In genomic region chr4:13840573-13841185, GRCh38 we compare ENCODE assay signal across 13 cellular contexts.
"Had no signal": no experiment of that assay in that cellular context is flagged by ENCODE, and none has a peak within 500 bp of the region (broad histone marks: within the 10 kb centered on the region; RNA-seq: fewer than 3 reads in every experiment).

No MANE protein-coding gene starts in this region.

- DNase-seq: activated CD4-positive, alpha-beta T cell treated with anti-CD3 and anti-CD28 coated beads, Interleukin-2, amount 10 ng/mL, durations not matched to agents 7 days and 5 days; activated CD4-positive, CD25-positive, alpha-beta regulatory T cell; activated CD8-positive, alpha-beta memory T cell treated with anti-CD3 and anti-CD28 coated beads for 24 hours; activated naive CD8-positive, alpha-beta T cell treated with anti-CD3 and anti-CD28 coated beads, Interleukin-2, amount 10 ng/mL, durations not matched to agents 7 days and 5 days; cerebellar nuclear complex; effector memory CD4-positive, alpha-beta T cell; gastrocnemius medialis; islet precursor cell; stimulated activated CD4-positive, alpha-beta T cell treated with anti-CD3 and anti-CD28 coated beads, Interleukin-12 subunit alpha, Interleukin-12 subunit beta, amount 100 ng/mL, for 4 hours; SW 1271 had no signal

- H3K27ac ChIP-seq: epithelial cell of prostate, gastrocnemius medialis had no signal

- H3K27me3 ChIP-seq: gastrocnemius medialis had no signal

- H3K9me3 ChIP-seq: gastrocnemius medialis had no signal

- H3K4me1 ChIP-seq: gastrocnemius medialis had no signal

- H3K4me3 ChIP-seq: gastrocnemius medialis had no signal

- ATAC-seq: gastrocnemius medialis; natural killer cell treated with Interleukin-12 subunit alpha and Interleukin-12 subunit beta and Interleukin-15 and Interleukin-18, amount 100 ng/mL, for 72 hours; stimulated activated effector memory CD8-positive, alpha-beta T cell treated with anti-CD3 and anti-CD28 coated beads, Interleukin-12 subunit alpha, Interleukin-12 subunit beta, amount 100 ng/mL, for 72 hours had no signal

- H3K36me3 ChIP-seq: gastrocnemius medialis had no signal
